Comparison of ENCODE assay signal across 24 cellular contexts in the genomic region with DNA sequence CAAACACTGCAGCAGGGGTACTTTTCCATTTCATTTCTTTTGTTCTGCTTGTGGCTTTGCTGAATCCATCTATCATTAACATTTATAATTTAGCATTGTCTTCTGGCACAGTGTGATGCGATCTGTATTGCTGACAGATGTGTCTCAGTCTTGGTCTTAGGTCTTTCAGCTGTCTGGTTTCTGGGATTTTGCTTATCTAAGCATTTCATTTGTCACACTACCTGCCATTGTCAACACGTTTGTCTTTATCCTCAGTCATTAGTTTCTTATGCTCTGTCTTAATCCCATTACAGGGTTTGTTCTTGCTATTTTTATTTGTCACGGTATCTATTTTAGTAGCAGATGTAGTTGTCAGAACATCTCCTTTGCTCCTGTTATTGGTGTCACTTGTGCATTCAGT.
"Had no signal": no experiment of that assay in that cellular context is flagged by ENCODE, and none has a peak within 500 bp of the region (broad histone marks: within the 10 kb centered on the region; RNA-seq: fewer than 3 reads in every experiment).

No MANE protein-coding gene starts in this region.

- H3K4me3 ChIP-seq: colonic mucosa, esophagus squamous epithelium, lower lobe of right lung, ovary, psoas muscle, skin epidermis, suprapubic skin, transverse colon, upper lobe of right lung, uterus had no signal

- ATAC-seq: left ventricle myocardium superior; lower lobe of right lung; naive thymus-derived CD8-positive, alpha-beta T cell; psoas muscle; right cardiac atrium; stimulated activated naive B cell treated with anti-CD40 and anti-IgM and Interleukin-4, amounts not matched to agents 10 μg/mL and 1 μg/mL and 100 μg/mL, for 72 hours; upper lobe of right lung had no signal

- H3K27ac Mint-ChIP-seq: dendritic cell treated with granulocyte-macrophage colony-stimulating factor and Interleukin-4, amounts not matched to agents 40 ng/mL and 50 ng/mL, for 4 days; naive thymus-derived CD8-positive, alpha-beta T cell; nephron progenitor cell; stimulated activated naive B cell treated with anti-CD40 and anti-IgM and Interleukin-4, amounts not matched to agents 10 μg/mL and 1 μg/mL and 100 μg/mL, for 72 hours; stimulated activated naive CD8-positive, alpha-beta T cell treated with anti-CD3 and anti-CD28 coated beads, Interleukin-15, Interleukin-2, amounts not matched to agents 100 ng/mL and 50 ng/mL, for 24 hours had no signal

- H3K27me3 Mint-ChIP-seq: dendritic cell treated with granulocyte-macrophage colony-stimulating factor and Interleukin-4, amounts not matched to agents 40 ng/mL and 50 ng/mL, for 4 days; naive thymus-derived CD8-positive, alpha-beta T cell; stimulated activated naive B cell treated with anti-CD40 and anti-IgM and Interleukin-4, amounts not matched to agents 10 μg/mL and 1 μg/mL and 100 μg/mL, for 72 hours; stimulated activated naive CD8-positive, alpha-beta T cell treated with anti-CD3 and anti-CD28 coated beads, Interleukin-15, Interleukin-2, amounts not matched to agents 100 ng/mL and 50 ng/mL, for 24 hours had no signal

- H3K9me3 ChIP-seq: colonic mucosa, esophagus squamous epithelium, lower lobe of right lung, ovary, psoas muscle, suprapubic skin, transverse colon, upper lobe of right lung, uterus had no signal

- H3K27ac ChIP-seq: colonic mucosa, esophagus squamous epithelium, lower lobe of right lung, ovary, psoas muscle, skin epidermis, suprapubic skin, transverse colon, upper lobe of right lung, uterus had no signal

- H3K36me3 ChIP-seq: colonic mucosa, esophagus squamous epithelium, lower lobe of right lung, ovary, suprapubic skin, transverse colon, upper lobe of right lung, uterus had no signal

- H3K4me1 Mint-ChIP-seq: naive thymus-derived CD8-positive, alpha-beta T cell; nephron progenitor cell; stimulated activated naive B cell treated with anti-CD40 and anti-IgM and Interleukin-4, amounts not matched to agents 10 μg/mL and 1 μg/mL and 100 μg/mL, for 72 hours had no signal

- H3K4me1 ChIP-seq: colonic mucosa, esophagus squamous epithelium, lower lobe of right lung, psoas muscle, suprapubic skin, transverse colon, upper lobe of right lung, uterus had no signal

- H3K4me3 Mint-ChIP-seq: dendritic cell treated with granulocyte-macrophage colony-stimulating factor and Interleukin-4, amounts not matched to agents 40 ng/mL and 50 ng/mL, for 4 days; naive thymus-derived CD8-positive, alpha-beta T cell; nephron progenitor cell; stimulated activated naive B cell treated with anti-CD40 and anti-IgM and Interleukin-4, amounts not matched to agents 10 μg/mL and 1 μg/mL and 100 μg/mL, for 72 hours; stimulated activated naive CD8-positive, alpha-beta T cell treated with anti-CD3 and anti-CD28 coated beads, Interleukin-15, Interleukin-2, amounts not matched to agents 100 ng/mL and 50 ng/mL, for 24 hours had no signal

- H3K36me3 Mint-ChIP-seq: stimulated activated naive B cell treated with anti-CD40 and anti-IgM and Interleukin-4, amounts not matched to agents 10 μg/mL and 1 μg/mL and 100 μg/mL, for 72 hours had no signal

- DNase-seq: colonic mucosa; effector CD8-positive, alpha-beta T cell; esophagus squamous epithelium; foreskin melanocyte; head of caudate nucleus; left ventricle myocardium superior; lower lobe of right lung; naive thymus-derived CD8-positive, alpha-beta T cell; nephron progenitor cell; occipital lobe; ovary; posterior cingulate gyrus; psoas muscle; right cardiac atrium; stimulated activated CD4-positive, alpha-beta T cell treated with anti-CD3 and anti-CD28 coated beads, Interleukin-15, amount 100 ng/mL, for 24 hours; stimulated activated CD4-positive, alpha-beta T cell treated with anti-CD3 and anti-CD28 coated beads, Interleukin-2, amount 100 ng/mL, for 48 hours; stimulated activated naive B cell treated with anti-CD40 and anti-IgM and Interleukin-4, amounts not matched to agents 10 μg/mL and 1 μg/mL and 100 μg/mL, for 72 hours; transverse colon; upper lobe of right lung; uterus had no signal

- H3K27me3 ChIP-seq: colonic mucosa, esophagus squamous epithelium, ovary, suprapubic skin, transverse colon, upper lobe of right lung, uterus had no signal
